ENCODE assay signal across 25 cellular contexts in the genomic region with DNA sequence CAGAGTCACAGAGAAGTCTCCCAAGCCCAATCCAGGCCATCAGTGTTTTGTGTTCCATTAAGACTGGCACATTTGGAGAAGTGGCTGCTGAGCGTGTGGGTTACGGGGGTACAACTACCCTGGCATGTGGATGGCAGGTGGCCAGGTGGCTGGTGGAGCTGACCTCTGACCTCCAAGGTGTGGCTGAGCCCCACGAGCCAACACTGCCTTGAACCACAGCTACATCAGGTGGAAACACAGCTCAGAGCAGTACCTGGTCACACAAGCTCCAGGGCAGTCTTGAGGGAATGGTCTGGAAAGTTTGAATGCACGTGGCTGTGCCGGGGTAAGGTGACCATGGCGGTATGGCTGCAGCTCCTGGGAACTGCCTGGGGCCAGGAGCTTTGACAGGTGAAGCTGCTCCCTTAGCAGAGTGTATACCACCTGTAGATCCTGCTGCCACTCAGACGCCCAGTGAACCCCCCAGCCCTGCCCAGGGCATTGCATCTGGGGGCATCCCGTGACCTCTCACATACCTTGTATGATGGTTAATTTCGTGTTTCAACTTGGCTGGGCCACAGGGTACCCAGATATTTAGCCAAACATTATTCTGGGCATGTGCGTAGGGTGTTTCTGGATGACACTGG.
"Had no signal": no experiment of that assay in that cellular context is flagged by ENCODE, and none has a peak within 500 bp of the region (broad histone marks: within the 10 kb centered on the region; RNA-seq: fewer than 3 reads in every experiment).

No MANE protein-coding gene starts in this region.

- H3K27ac ChIP-seq: esophagus muscularis mucosa, foreskin keratinocyte, lower lobe of right lung, pancreas, psoas muscle, stomach, tibial artery had no signal

- H3K27me3 ChIP-seq: foreskin keratinocyte, pancreas had no signal

- H3K4me1 ChIP-seq: foreskin keratinocyte, pancreas had no signal

- H3K9me3 ChIP-seq: esophagus muscularis mucosa, lower lobe of right lung, mucosa of descending colon, pancreas, psoas muscle, stomach, tibial artery had no signal

- H3K36me3 ChIP-seq: esophagus muscularis mucosa, lower lobe of right lung, pancreas, stomach, tibial artery had no signal

- H3K4me2 ChIP-seq: smooth muscle cell had no signal

- H3K4me3 ChIP-seq: esophagus muscularis mucosa, lower lobe of right lung, mucosa of descending colon, pancreas, psoas muscle, smooth muscle cell, stomach, tibial artery had no signal

- ATAC-seq: activated naive CD8-positive, alpha-beta T cell treated with anti-CD3 and anti-CD28 coated beads, Interleukin-2, amount 50 U/mL, for 24 hours; foreskin keratinocyte; left lobe of liver; lower lobe of right lung; mucosa of descending colon; pancreas; psoas muscle; stimulated activated naive B cell treated with anti-CD40 and anti-IgM and Interleukin-4, amounts not matched to agents 10 μg/mL and 1 μg/mL and 100 μg/mL, for 72 hours had no signal

- DNase-seq: activated B cell treated with CpG ODN at 0.5 μM for 24 hours; activated CD4-positive, alpha-beta T cell treated with anti-CD3 and anti-CD28 coated beads, Interleukin-2, amount 50 U/mL, for 1 hour; activated effector memory CD4-positive, alpha-beta T cell treated with anti-CD3 and anti-CD28 coated beads, Interleukin-2, amount 50 U/mL, for 16 hours; activated naive CD4-positive, alpha-beta T cell treated with anti-CD3 and anti-CD28 coated beads for 36 hours; activated naive CD8-positive, alpha-beta T cell treated with anti-CD3 and anti-CD28 coated beads, Interleukin-2, amount 50 U/mL, for 24 hours; activated T-cell treated with anti-CD3 and anti-CD28 coated beads, Interleukin-2, amount 50 U/mL, for 1 hour; amygdala; caudate nucleus; foreskin keratinocyte; kidney glomerular epithelial cell; lower lobe of right lung; mucosa of descending colon; nephron progenitor cell; pancreas; psoas muscle; stimulated activated CD4-positive, alpha-beta T cell treated with anti-CD3 and anti-CD28 coated beads, Interleukin-1b, Interleukin-23, amount 100 ng/mL, for 48 hours; stimulated activated CD4-positive, alpha-beta T cell treated with anti-CD3 and anti-CD28 coated beads, Interleukin-4, amount 100 ng/mL, for 4 hours; stimulated activated CD8-positive, alpha-beta memory T cell treated with anti-CD3 and anti-CD28 coated beads, Interleukin-4, amount 100 ng/mL, for 48 hours; stimulated activated naive B cell treated with anti-CD40 and anti-IgM and Interleukin-4, amounts not matched to agents 10 μg/mL and 1 μg/mL and 100 μg/mL, for 72 hours; stomach; T-helper 1 cell had no signal
